ENCODE assay signal across 8 cellular contexts in genomic region chr14:27278341-27278740, GRCh38.
"Had no signal": no experiment of that assay in that cellular context is flagged by ENCODE, and none has a peak within 500 bp of the region (broad histone marks: within the 10 kb centered on the region; RNA-seq: fewer than 3 reads in every experiment).

No MANE protein-coding gene starts in this region.

- FAIRE-seq: G401.6, GM12878, GM12891, GM12892, GM18507, GM19239 had no signal

- H3K4me3 ChIP-seq: GM12878 had no signal

- DNase-seq: GDM1, GF-D8 had no signal
